Comparison of ENCODE assay signal across 16 cellular contexts in the genomic region with DNA sequence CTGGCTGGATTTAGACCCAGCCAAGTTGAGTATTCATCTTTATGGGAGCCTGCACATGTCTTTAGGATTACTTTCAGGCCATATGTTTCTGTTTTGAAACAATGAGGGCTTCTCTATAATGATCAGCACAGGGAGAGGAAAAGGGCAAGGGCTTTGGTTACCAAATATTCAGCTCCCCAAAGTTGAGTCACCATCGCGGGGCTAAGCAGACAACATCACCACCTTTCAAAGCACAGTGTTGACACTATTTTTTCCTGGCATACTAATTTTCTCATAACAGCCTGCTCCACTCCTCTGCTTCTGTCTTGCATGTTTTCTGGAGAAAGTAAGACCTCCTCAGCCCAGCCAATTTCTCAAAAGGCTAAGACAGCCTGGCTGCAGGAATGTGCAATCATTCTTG. TPM values are rescaled to one million over a fixed set of nuclear protein-coding genes. Genes with fewer than 3 reads are reported as not detected.
A peak's percentile ranks its signal among the peaks of the same experiment; 100 is the strongest.
DNase-seq lines count a peak whose midpoint lies in the region; ATAC-seq and TF ChIP-seq lines count a peak whose summit lies in the region.
"Had no signal": no experiment of that assay in that cellular context is flagged by ENCODE, and none has a peak within 500 bp of the region (broad histone marks: within the 10 kb centered on the region; RNA-seq: fewer than 3 reads in every experiment).

No MANE protein-coding gene starts in this region.

- H3K18ac ChIP-seq in mesendoderm (ENCODE audit: low read length) = no peak overlapping the region
- H3K18ac ChIP-seq in trophoblast cell (ENCODE audit: low read length) = no peak overlapping the region

- no peak overlapping the region for H4K8ac ChIP-seq in mesendoderm (ENCODE audit: low read depth, low read length)
- no peak overlapping the region for H4K8ac ChIP-seq in trophoblast cell (ENCODE audit: low read depth, low read length)

- peaks cover 0 to 60% (median 17%) of the 10 kb centered on the region in 3 donors for H3K36me3 Mint-ChIP-seq in CD8-positive, alpha-beta memory T cell
- H3K36me3 Mint-ChIP-seq in naive thymus-derived CD8-positive, alpha-beta T cell = peaks cover 0 to 36% (median 4%) of the 10 kb centered on the region in 3 donors

- no peaks in the 10 kb centered on the region for H3K27me3 ChIP-seq in CD8-positive, alpha-beta memory T cell (ENCODE audit: insufficient read depth, low read length, poor library complexity, severe bottlenecking)
- H3K27me3 ChIP-seq in mesendoderm (ENCODE audit: insufficient read depth, low read length, poor library complexity) (no peaks in the 10 kb centered on the region), psoas muscle (ENCODE audit: insufficient read depth in 3 of 3, low read length in 2 of 3) (no peaks in the 10 kb centered on the region), trophoblast cell (ENCODE audit: insufficient read depth, low read length) (no peaks in the 10 kb centered on the region)
- H3K27me3 ChIP-seq: Peyer's patch had no signal

- no peak overlapping the region for H4K91ac ChIP-seq in trophoblast cell (ENCODE audit: low read depth, low read length)

- H3K27me3 Mint-ChIP-seq in CD8-positive, alpha-beta memory T cell = no peaks in the 10 kb centered on the region
- H3K27me3 Mint-ChIP-seq in naive thymus-derived CD8-positive, alpha-beta T cell = no peaks in the 10 kb centered on the region

- no peaks in the 10 kb centered on the region for H3K36me3 ChIP-seq in CD8-positive, alpha-beta memory T cell (ENCODE audit: insufficient read depth, low read length)
- H3K36me3 ChIP-seq in mesendoderm (ENCODE audit: control insufficient read depth, insufficient read depth, low read length) (no peaks in the 10 kb centered on the region), psoas muscle (ENCODE audit: insufficient read depth in 1 of 2, low read depth in 1 of 2) (no peaks in the 10 kb centered on the region), trophoblast cell (ENCODE audit: control insufficient read depth in 1 of 2, insufficient read depth in 2 of 2, low read length in 2 of 2) (no peaks in the 10 kb centered on the region)
- H3K36me3 ChIP-seq: BLaER1, Peyer's patch had no signal

- H2BK120ac ChIP-seq in mesendoderm (ENCODE audit: low read depth, low read length) (no peak overlapping the region), trophoblast cell (ENCODE audit: insufficient read depth, low read length, poor library complexity) (no peak overlapping the region)

- no peak overlapping the region for H3K23ac ChIP-seq in mesendoderm (ENCODE audit: low read length)
- H3K23ac ChIP-seq in trophoblast cell (ENCODE audit: low read length) = no peak overlapping the region

- H3K4me1 Mint-ChIP-seq in CD8-positive, alpha-beta memory T cell = peaks cover 66 to 90% (median 80%) of the 10 kb centered on the region in 3 donors
- H3K4me1 Mint-ChIP-seq in naive thymus-derived CD8-positive, alpha-beta T cell = peaks cover 35 to 86% (median 77%) of the 10 kb centered on the region in 4 donors

- peak overlapping the region; percentile 95 to 100 (median 100) for H3K27ac Mint-ChIP-seq in CD8-positive, alpha-beta memory T cell
- peak overlapping the region; percentile 97 to 100 (median 99) for H3K27ac Mint-ChIP-seq in naive thymus-derived CD8-positive, alpha-beta T cell
- H3K27ac Mint-ChIP-seq: dendritic cell treated with granulocyte-macrophage colony-stimulating factor and Interleukin-4, amounts not matched to agents 40 ng/mL and 50 ng/mL, for 4 days had no signal

- no peaks in the 10 kb centered on the region for H3K9me3 ChIP-seq in CD8-positive, alpha-beta memory T cell (ENCODE audit: low read length)
- no peaks in the 10 kb centered on the region for H3K9me3 ChIP-seq in psoas muscle
- no peaks in the 10 kb centered on the region for H3K9me3 ChIP-seq in trophoblast cell (ENCODE audit: insufficient read depth, low read depth, low read length)
- H3K9me3 ChIP-seq: BLaER1, Peyer's patch had no signal

- peaks cover 61% of the 10 kb centered on the region for H3K4me1 ChIP-seq in CD8-positive, alpha-beta memory T cell (ENCODE audit: insufficient read depth, low read length)
- H3K4me1 ChIP-seq in mesendoderm (ENCODE audit: control insufficient read depth, low read depth, low read length) (peaks cover 5% of the 10 kb centered on the region), psoas muscle (peaks cover 14% of the 10 kb centered on the region), trophoblast cell (ENCODE audit: control insufficient read depth in 1 of 2, insufficient read depth in 2 of 2, low read length in 2 of 2) (peaks cover 6 to 10% of the 10 kb centered on the region in 2 experiments)

- no peak for DNase-seq in CD8-positive, alpha-beta memory T cell
- peak; percentile 41 to 51 for DNase-seq in activated CD4-positive, alpha-beta T cell treated with anti-CD3 and anti-CD28 coated beads for 4 hours
- peak; percentile 43 for DNase-seq in activated naive CD4-positive, alpha-beta T cell treated with anti-CD3 and anti-CD28 coated beads, Interleukin-2, amount 50 U/mL, for 16 hours
- no peak for DNase-seq in naive thymus-derived CD8-positive, alpha-beta T cell
- DNase-seq in mesendoderm (no peak), foreskin melanocyte (no peak), psoas muscle (no peak), trophoblast cell (no peak)
- DNase-seq: NCI-H1436, NCI-H524 treated with DMSO at 0.1 percent for 48 hours had no signal

- peak overlapping the region; percentile 93 to 97 (median 97) for H3K4me3 Mint-ChIP-seq in CD8-positive, alpha-beta memory T cell
- peak overlapping the region; percentile 85 to 99 (median 96) for H3K4me3 Mint-ChIP-seq in naive thymus-derived CD8-positive, alpha-beta T cell
- H3K4me3 Mint-ChIP-seq: dendritic cell treated with granulocyte-macrophage colony-stimulating factor and Interleukin-4, amounts not matched to agents 40 ng/mL and 50 ng/mL, for 4 days had no signal

- no peak overlapping the region for H2BK15ac ChIP-seq in mesendoderm (replicated peaks; ENCODE audit: low read depth)

- H3K79me1 ChIP-seq in mesendoderm (ENCODE audit: low read length) (no peaks in the 10 kb centered on the region), trophoblast cell (ENCODE audit: low read length) (no peaks in the 10 kb centered on the region)

- H2AK5ac ChIP-seq in mesendoderm (ENCODE audit: low read length) (no peak overlapping the region), trophoblast cell (ENCODE audit: low read length) (no peak overlapping the region)

- no peak overlapping the region for H3K27ac ChIP-seq in CD8-positive, alpha-beta memory T cell (ENCODE audit: low read depth, low read length)
- H3K27ac ChIP-seq in mesendoderm (ENCODE audit: low read depth, low read length) (no peak overlapping the region), psoas muscle (no peak overlapping the region), trophoblast cell (ENCODE audit: low read depth, low read length) (no peak overlapping the region)
- H3K27ac ChIP-seq: BLaER1, parathyroid adenoma had no signal

- H4K12ac ChIP-seq in trophoblast cell (ENCODE audit: low read depth, low read length) = no peak overlapping the region

- no peak overlapping the region for H2AFZ ChIP-seq in trophoblast cell (ENCODE audit: insufficient read depth, low read length, poor library complexity)

- H3K9me3 Mint-ChIP-seq in CD8-positive, alpha-beta memory T cell = peaks cover 0 to under 1% (median 0%) of the 10 kb centered on the region in 5 donors
- H3K9me3 Mint-ChIP-seq in naive thymus-derived CD8-positive, alpha-beta T cell = no peaks in the 10 kb centered on the region
- H3K9me3 Mint-ChIP-seq: dendritic cell treated with granulocyte-macrophage colony-stimulating factor and Interleukin-4, amounts not matched to agents 40 ng/mL and 50 ng/mL, for 4 days had no signal

- no CpG with 5 or more reads among the region's 2 CpGs for WGBS in mesendoderm (ENCODE audit: extremely low coverage, insufficient coverage, low lambda C conversion rate)
- WGBS in psoas muscle, 3 donors = 89 to 93% (median 89%) methylated on average over 2 of the region's 2 CpGs
- no CpG with 5 or more reads among the region's 2 CpGs for WGBS in trophoblast cell (ENCODE audit: extremely low coverage, insufficient coverage, insufficient read length)

- ATAC-seq in naive thymus-derived CD8-positive, alpha-beta T cell = no peak
- no peak for ATAC-seq in psoas muscle
- ATAC-seq: activated CD4-positive, CD25-positive, alpha-beta regulatory T cell treated with anti-CD3 and anti-CD28 coated beads, Interleukin-2, amount 50 U/mL, for 24 hours had no signal

- H2BK5ac ChIP-seq in mesendoderm (ENCODE audit: low read length) = no peak overlapping the region
- no peak overlapping the region for H2BK5ac ChIP-seq in trophoblast cell (ENCODE audit: low read depth, low read length, poor library complexity)

- no peak overlapping the region for H3K4me3 ChIP-seq in CD8-positive, alpha-beta memory T cell (ENCODE audit: low read length)
- no peak overlapping the region for H3K4me3 ChIP-seq in mesendoderm (ENCODE audit: low read length)
- H3K4me3 ChIP-seq in psoas muscle = no peak overlapping the region
- no peak overlapping the region for H3K4me3 ChIP-seq in trophoblast cell (ENCODE audit: low read depth, low read length)
- H3K4me3 ChIP-seq: BLaER1 had no signal

- intact Hi-C loops in psoas muscle (cut with DNase I) = no loop called here

- TF ChIP-seq CTCF in psoas muscle (IDR thresholded peaks at IDR 0.05) = no peak

- H3K4ac ChIP-seq in mesendoderm (ENCODE audit: low read depth, low read length) (no peak overlapping the region), trophoblast cell (ENCODE audit: low read depth, low read length) (no peak overlapping the region)

- no peak overlapping the region for H3K56ac ChIP-seq in mesendoderm (ENCODE audit: low read length)

- POLR2A ChIA-PET in CD8-positive, alpha-beta memory T cell (lab: Charles Lee) = interaction anchor here (0.6 to 5.3 kb wide), 3 partner anchors 25 to 106 kb away, joined by 4 to 27 read pairs (median 5); no protein-coding TSS in a partner anchor
- POLR2A ChIA-PET in naive thymus-derived CD8-positive, alpha-beta T cell (lab: Charles Lee) = interaction anchor here (0.7 to 8.3 kb wide), 13 partner anchors 12 to 91 kb away, joined by 3 to 104 read pairs (median 4); no protein-coding TSS in a partner anchor

- H3K9ac ChIP-seq in mesendoderm (ENCODE audit: low read length) = no peak overlapping the region
- H3K9ac ChIP-seq in trophoblast cell (ENCODE audit: low read length) = no peak overlapping the region
- H3K9ac ChIP-seq: BLaER1, parathyroid adenoma had no signal

- CTCF ChIA-PET in CD8-positive, alpha-beta memory T cell (lab: Charles Lee) = interaction anchor here (1.8 to 3.2 kb wide), 4 partner anchors 29 to 115 kb away, joined by 4 to 15 read pairs (median 8); no protein-coding TSS in a partner anchor

- no peak overlapping the region for H3K14ac ChIP-seq in trophoblast cell (ENCODE audit: low read length)

- no peak overlapping the region for H3K4me2 ChIP-seq in mesendoderm (ENCODE audit: low read length)
- H3K4me2 ChIP-seq in trophoblast cell (ENCODE audit: low read length) = no peak overlapping the region
- H3K4me2 ChIP-seq: BLaER1 had no signal

- H2BK12ac ChIP-seq in trophoblast cell (ENCODE audit: low read length) = no peak overlapping the region

- no peaks in the 10 kb centered on the region for H3K79me2 ChIP-seq in mesendoderm (ENCODE audit: control insufficient read depth, insufficient read depth, low read length)
- no peaks in the 10 kb centered on the region for H3K79me2 ChIP-seq in trophoblast cell (ENCODE audit: control insufficient read depth, insufficient read depth, low read length, poor library complexity)
- H3K79me2 ChIP-seq: parathyroid adenoma had no signal

- H4K5ac ChIP-seq in mesendoderm (ENCODE audit: low read length) = no peak overlapping the region

RNA-seq across cellular contexts. Expression of a gene that starts 4.9 kb away (rescaled TPM):
- total RNA-seq in CD8-positive, alpha-beta memory T cell = 10 to 100 TPM; 15.3 to 15.4 TPM
- 103 TPM for polyA plus RNA-seq in CD8-positive, alpha-beta memory T cell
- 10 to 100 TPM; 80.9 to 81.5 TPM for total RNA-seq in naive thymus-derived CD8-positive, alpha-beta T cell
- polyA plus RNA-seq in naive thymus-derived CD8-positive, alpha-beta T cell = 100 to 1,000 TPM in 1 of 3 donors, 10 to 100 TPM in 2; 56.4 to 119 (median 68.6) TPM
- polyA plus RNA-seq in mesendoderm (2013, experiment 1 of 2) = not detected
- not detected for polyA plus RNA-seq in mesendoderm (2013, experiment 2 of 2)
- under 1 TPM in 3 of 4 donors, not detected in 1; 0.15 to 0.21 (median 0.15) TPM for total RNA-seq in psoas muscle
- polyA plus RNA-seq in psoas muscle = under 1 TPM in 1 of 3 donors, not detected in 2; 0.03 TPM
- polyA plus RNA-seq in trophoblast cell (2013) = 0.10 and 0.12 TPM in 2 replicates
- total RNA-seq: Daoy had no signal

Comparison
In these comparisons a context has a peak if more than half of its experiments do, and no peak if none do; other contexts are left out.
1. DNase-seq: peak in activated CD4-positive, alpha-beta T cell treated with anti-CD3 and anti-CD28 coated beads for 4 hours (2 of 2) and activated naive CD4-positive, alpha-beta T cell treated with anti-CD3 and anti-CD28 coated beads, Interleukin-2, amount 50 U/mL, for 16 hours (single experiment); none in CD8-positive, alpha-beta memory T cell (0 of 5), naive thymus-derived CD8-positive, alpha-beta T cell (0 of 10), mesendoderm (single experiment), foreskin melanocyte (single experiment), psoas muscle (0 of 2) and trophoblast cell (0 of 2).
2. RNA of a gene that starts 4.9 kb away (total RNA-seq): 80.9 to 81.5 TPM in naive thymus-derived CD8-positive, alpha-beta T cell and 15.3 to 15.4 TPM in CD8-positive, alpha-beta memory T cell; 0.15 to 0.21 TPM in psoas muscle; every median in the first group is over 10 times any median in the second.